ENCODE assay signal across 8 cellular contexts in genomic region chr10:22712959-22713852, GRCh38. TPM values are rescaled to one million over a fixed set of nuclear protein-coding genes. Genes with fewer than 3 reads are reported as not detected.
A peak's percentile ranks its signal among the peaks of the same experiment; 100 is the strongest.
DNase-seq lines count a peak whose midpoint lies in the region; ATAC-seq, FAIRE-seq and TF ChIP-seq lines count a peak whose summit lies in the region.

No MANE protein-coding gene starts in this region.

- H3K36me3 ChIP-seq in SK-N-SH (replicated peaks in 1 of 2; ENCODE audit: control insufficient read depth in 1 of 2, insufficient read depth in 2 of 2, low read length in 1 of 2) (no peaks in the 10 kb centered on the region), small intestine (ENCODE audit: control insufficient read depth in 2 of 2, insufficient read depth in 2 of 2, low read length in 2 of 2) (no peaks in the 10 kb centered on the region)

- FAIRE-seq in small intestine (lab: Jason Lieb, UNC): no peak

- POLR2A ChIA-PET in SK-N-SH (lab: Yijun Ruan, JAX): no interaction called here

- TF ChIP-seq RAD21 in SK-N-SH (IDR thresholded peaks at IDR 0.05; ENCODE audit: low read length): no peak

- H2AFZ ChIP-seq in SK-N-SH (ENCODE audit: low read depth): peak overlapping the region; percentile 42

- H3K79me2 ChIP-seq in SK-N-SH (ENCODE audit: insufficient read depth): peaks cover 58% of the 10 kb centered on the region

- peaks cover 12 to 14% of the 10 kb centered on the region in 2 experiments; a peak in 3 of 4 replicates for H3K4me1 ChIP-seq in SK-N-SH (ENCODE audit: control insufficient read depth in 1 of 2, insufficient read depth in 2 of 2, low read depth in 1 of 2, low read length in 1 of 2)
- H3K4me1 ChIP-seq in small intestine (ENCODE audit: control insufficient read depth in 2 of 2, insufficient read depth in 1 of 2, low read depth in 1 of 2, low read length in 1 of 2): peaks cover 0 to 5% of the 10 kb centered on the region in 2 donors

- ATAC-seq in GM18502 (IDR thresholded peaks at IDR 0.05; ENCODE audit: poor library complexity, unreplicated experiment) (peak; percentile 29), HG02938 (IDR thresholded peaks at IDR 0.05; ENCODE audit: unreplicated experiment) (peak; percentile 21), HG03469 (IDR thresholded peaks at IDR 0.05; ENCODE audit: unreplicated experiment) (no peak)

- no peaks in the 10 kb centered on the region for H3K9me2 ChIP-seq in SK-N-SH

- H3K4me2 ChIP-seq in SK-N-SH: peak overlapping the region; percentile 93

- peaks cover 39% of the 10 kb centered on the region for H4K20me1 ChIP-seq in SK-N-SH (ENCODE audit: insufficient read depth)

- no peaks in the 10 kb centered on the region for H3K9me3 ChIP-seq in SK-N-SH
- peaks cover 2% of the 10 kb centered on the region for H3K9me3 ChIP-seq in iPS-18c (ENCODE audit: control insufficient read depth, insufficient read depth, low read length)
- H3K9me3 ChIP-seq in small intestine (ENCODE audit: control insufficient read depth, low read depth): no peaks in the 10 kb centered on the region

- H3K4me3 ChIP-seq in SK-N-SH (ENCODE audit: low read depth in 2 of 2, low read length in 1 of 2): peak overlapping the region; percentile 86 to 96
- H3K4me3 ChIP-seq in astrocyte of the spinal cord (ENCODE audit: low read depth, low read length): peak overlapping the region; percentile 87
- peak overlapping the region; percentile 77 for H3K4me3 ChIP-seq in iPS-18c (ENCODE audit: insufficient read depth, low read depth, low read length)
- peak overlapping the region; percentile 88 to 95 for H3K4me3 ChIP-seq in small intestine (ENCODE audit: low read depth in 1 of 2, low read length in 2 of 2)

- no peak for TF ChIP-seq EP300 in SK-N-SH (IDR thresholded peaks at IDR 0.05; ENCODE audit: borderline replicate concordance in 1 of 2, low read depth in 1 of 2, low read length in 1 of 2)

- H3K9ac ChIP-seq in SK-N-SH: peak overlapping the region; percentile 80

- no peak for TF ChIP-seq CTCF in SK-N-SH (IDR thresholded peaks at IDR 0.05)
- no peak for TF ChIP-seq CTCF in astrocyte of the spinal cord (IDR thresholded peaks at IDR 0.05; ENCODE audit: low read depth, low read length)

- no peaks in the 10 kb centered on the region for H3K27me3 ChIP-seq in SK-N-SH (ENCODE audit: insufficient read depth)
- H3K27me3 ChIP-seq in small intestine (ENCODE audit: control insufficient read depth in 2 of 2, insufficient read depth in 2 of 2, low read length in 2 of 2): no peaks in the 10 kb centered on the region

- in situ Hi-C loops in astrocyte of the spinal cord (cut with HindIII; ENCODE audit: low sequenced_read_pairs): no loop called here

- 6% methylated on average over 29 of the region's 72 CpGs for WGBS in SK-N-SH (ENCODE audit: low lambda C conversion rate)
- WGBS in small intestine, 3 donors: 1% methylated on average over 65 to 72 of the region's 72 CpGs

- peaks cover 8% of the 10 kb centered on the region for H3F3A ChIP-seq in SK-N-SH (replicated peaks; ENCODE audit: insufficient read depth)

- peak; percentile 71 for DNase-seq in SK-N-SH
- DNase-seq in astrocyte of the spinal cord (ENCODE audit: low read depth, low spot score): peak; percentile 22
- peak; percentile 15 for DNase-seq in small intestine
- DNase-seq in cortex of kidney (lab: John Stamatoyannopoulos, UW): no peak

- H3K27ac ChIP-seq in SK-N-SH (ENCODE audit: low read depth in 2 of 2, low read length in 1 of 2) (peak overlapping the region in 1 of 2 experiments; percentile 54; a peak in 3 of 4 replicates), small intestine (ENCODE audit: low read depth in 1 of 2, low read length in 1 of 2) (peak overlapping the region; percentile 75 to 97)

- CTCF ChIA-PET in SK-N-SH (lab: Yijun Ruan, JAX): interaction anchor here (0.7 to 1.7 kb wide), 5 partner anchors 9 to 275 kb away, joined by 3 to 5 read pairs (median 3); no protein-coding TSS in a partner anchor

TF ChIP-seq in SK-N-SH, 30 proteins besides CTCF, POLR2A, EP300 and RAD21:
- TF ChIP-seq GATA2 (CRISPR knock-in tag; IDR thresholded peaks at IDR 0.05) (no peak), MXI1 (IDR thresholded peaks at IDR 0.05; ENCODE audit: low read depth, low read length) (peak; percentile 24; the same call in 1 of the 2 replicates)
TF ChIP-seq in SK-N-SH: peak in this region for 1.

RNA-seq across cellular contexts. Expression of gene PIP4K2A, which starts 1.2 kb away (rescaled TPM):
- polyA plus RNA-seq in SK-N-SH (2012; rRNA removed) (10.8 and 10.9 TPM in 2 replicates), small intestine (10 to 100 TPM in 1 of 3 donors, 1 to 10 TPM in 2; 4.5 to 11.3 (median 7.7) TPM)
- polyA plus RNA-seq in SK-N-SH (2012; cell fraction: cytosol; rRNA removed): 13.3 and 16.6 TPM in 2 replicates
- polyA plus RNA-seq in SK-N-SH (2012; cell fraction: nucleus; rRNA removed): 5.2 and 8.9 TPM in 2 replicates
